20 cellular contexts compared by ENCODE assay signal in the genomic region with DNA sequence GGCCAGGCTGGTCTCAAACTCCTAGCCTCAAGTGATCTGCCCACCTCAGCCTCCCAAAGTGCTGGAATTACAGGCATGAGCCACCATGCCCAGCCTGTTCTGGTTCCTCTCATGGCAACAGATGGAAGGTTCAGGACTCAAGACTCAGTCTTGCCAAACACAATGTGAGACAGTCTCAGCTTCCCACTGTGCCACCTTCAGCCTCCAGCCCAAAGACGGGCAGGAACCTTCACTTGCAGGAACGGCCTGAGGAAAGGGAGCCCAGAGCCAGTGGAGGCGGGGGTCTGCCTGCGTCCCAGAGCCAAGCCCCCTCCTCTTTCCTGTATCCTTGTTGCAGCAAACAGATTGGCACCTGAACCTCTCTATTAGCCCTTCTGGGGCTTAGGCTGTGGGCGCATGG. TPM values are rescaled to one million over a fixed set of nuclear protein-coding genes. Genes with fewer than 3 reads are reported as not detected.
DNase-seq lines count a peak whose midpoint lies in the region; FAIRE-seq and TF ChIP-seq lines count a peak whose summit lies in the region.
"Had no signal": no experiment of that assay in that cellular context is flagged by ENCODE, and none has a peak within 500 bp of the region (broad histone marks: within the 10 kb centered on the region; RNA-seq: fewer than 3 reads in every experiment).

No MANE protein-coding gene starts in this region.

- no peak overlapping the region for H2AFZ ChIP-seq in mesenchymal stem cell (ENCODE audit: low read depth, low read length)

- no peak overlapping the region for H3K4ac ChIP-seq in mesenchymal stem cell (ENCODE audit: low read depth in 1 of 2, low read length in 2 of 2)

- no peak overlapping the region for H3K23ac ChIP-seq in mesenchymal stem cell (ENCODE audit: low read length in 2 of 2)

- no peak overlapping the region for H3K9ac ChIP-seq in BLaER1 treated with 17β-estradiol and CSF1 and Interleukin-3, amounts not matched to agents 10 nM and 100 nM
- H3K9ac ChIP-seq in kidney (ENCODE audit: low read length in 2 of 2) (no peak overlapping the region), mesenchymal stem cell (ENCODE audit: low read length) (no peak overlapping the region)

- TF ChIP-seq EP300 in sigmoid colon (IDR thresholded peaks at IDR 0.05) = no peak

- H2BK120ac ChIP-seq in mesenchymal stem cell (ENCODE audit: low read depth, low read length) = no peak overlapping the region

- no peak overlapping the region for H3K18ac ChIP-seq in mesenchymal stem cell (ENCODE audit: low read depth in 1 of 2, low read length in 2 of 2)

- H3K36me3 ChIP-seq in BLaER1 treated with 17β-estradiol and CSF1 and Interleukin-3, amounts not matched to agents 10 nM and 100 nM = no peaks in the 10 kb centered on the region
- H3K36me3 ChIP-seq in HEK293 (ENCODE audit: control insufficient read depth in 2 of 2, insufficient read depth in 1 of 2, low read length in 2 of 2) (no peaks in the 10 kb centered on the region), sigmoid colon (no peaks in the 10 kb centered on the region), kidney (ENCODE audit: control insufficient read depth in 1 of 2, insufficient read depth in 2 of 2, low read length in 2 of 2) (no peaks in the 10 kb centered on the region), mesenchymal stem cell (ENCODE audit: control insufficient read depth in 1 of 2, insufficient read depth in 2 of 2, low read depth in 1 of 2, low read length in 2 of 2) (peaks cover 0 to 3% of the 10 kb centered on the region in 2 experiments)

- intact Hi-C loops in sigmoid colon (cut with DNase I) = no loop called here
- intact Hi-C loops in kidney (cut with DNase I) = no loop called here

- H3K4me1 ChIP-seq in BLaER1 treated with 17β-estradiol and CSF1 and Interleukin-3, amounts not matched to agents 10 nM and 100 nM = peaks cover 11 to 29% (median 21%) of the 10 kb centered on the region in 10 experiments
- peaks cover 9% of the 10 kb centered on the region for H3K4me1 ChIP-seq in HEK293 (ENCODE audit: control insufficient read depth, insufficient read depth, low read length)
- H3K4me1 ChIP-seq in sigmoid colon = peaks cover 0 to 24% (median 16%) of the 10 kb centered on the region in 4 donors
- H3K4me1 ChIP-seq in kidney (ENCODE audit: control insufficient read depth in 1 of 2, insufficient read depth in 1 of 2, low read depth in 1 of 2, low read length in 2 of 2) = peaks cover 0 to 4% of the 10 kb centered on the region in 2 donors
- H3K4me1 ChIP-seq in mesenchymal stem cell (ENCODE audit: control insufficient read depth, insufficient read depth, low read depth, low read length) = peaks cover 18% of the 10 kb centered on the region

- peaks cover 42 to 52% (median 51%) of the 10 kb centered on the region in 11 experiments for H3K27me3 ChIP-seq in BLaER1 treated with 17β-estradiol and CSF1 and Interleukin-3, amounts not matched to agents 10 nM and 100 nM
- H3K27me3 ChIP-seq in sigmoid colon = peaks cover 27 to 47% (median 32%) of the 10 kb centered on the region in 3 donors
- H3K27me3 ChIP-seq in mesenchymal stem cell (ENCODE audit: control insufficient read depth in 1 of 2, insufficient read depth in 1 of 2, low read length in 2 of 2) = peaks cover 38 to 68% of the 10 kb centered on the region in 2 experiments

- no peak overlapping the region for H2BK15ac ChIP-seq in mesenchymal stem cell (ENCODE audit: low read depth, poor library complexity, severe bottlenecking)

- POLR2A ChIA-PET in HEK293 (lab: Yijun Ruan, JAX) = interaction anchor here (0.6 kb wide), 1 partner anchor 74 kb away, joined by 3 read pairs; no protein-coding TSS in a partner anchor

- peaks cover 0 to 24% (median 18%) of the 10 kb centered on the region in 11 experiments; a peak in 15 of 22 replicates for H4K20me1 ChIP-seq in BLaER1 treated with 17β-estradiol and CSF1 and Interleukin-3, amounts not matched to agents 10 nM and 100 nM

- no peak overlapping the region for H3K14ac ChIP-seq in mesenchymal stem cell (ENCODE audit: low read length in 2 of 2)

- no peaks in the 10 kb centered on the region for H3K79me1 ChIP-seq in mesenchymal stem cell (replicated peaks; ENCODE audit: low read length, poor library complexity, severe bottlenecking)

- H2BK5ac ChIP-seq in mesenchymal stem cell (ENCODE audit: low read depth, low read length, poor library complexity, severe bottlenecking) = no peak overlapping the region

- CTCF ChIA-PET in HEK293 (lab: Yijun Ruan, JAX) = interaction anchor here (0.6 to 1.7 kb wide), 3 partner anchors 92 to 294 kb away, joined by 3 to 6 read pairs (median 4); no protein-coding TSS in a partner anchor

- H2BK12ac ChIP-seq in mesenchymal stem cell (ENCODE audit: low read length in 2 of 2) = no peak overlapping the region

- TF ChIP-seq CTCF in HEK293 (tag by site-specific recombination; IDR thresholded peaks at IDR 0.05) (no peak), sigmoid colon (IDR thresholded peaks at IDR 0.05) (no peak), kidney (IDR thresholded peaks at IDR 0.05; ENCODE audit: borderline replicate concordance, extremely low read depth, insufficient read depth) (no peak)

- DNase-seq in sigmoid colon (peak; percentile 32), kidney (no peak), hepatic stellate cell (ENCODE audit: low spot score) (no peak), mesenchymal stem cell (no peak)
- DNase-seq: CD4-positive, alpha-beta T cell; CD8-positive, alpha-beta memory T cell; DMS 273 treated with DMSO at 0.1 percent for 48 hours; DMS79; EL; GDM1; GOT3; H7; HCEC 1CT had no signal

- peaks cover 0 to 26% (median 19%) of the 10 kb centered on the region in 11 experiments; a peak in 12 of 22 replicates for H3K9me3 ChIP-seq in BLaER1 treated with 17β-estradiol and CSF1 and Interleukin-3, amounts not matched to agents 10 nM and 100 nM (replicated peaks in 1 of 11)
- H3K9me3 ChIP-seq in HEK293 (ENCODE audit: control insufficient read depth, insufficient read depth, low read depth, low read length) (no peaks in the 10 kb centered on the region), sigmoid colon (no peaks in the 10 kb centered on the region), kidney (ENCODE audit: control insufficient read depth in 1 of 2, low read length in 2 of 2) (no peaks in the 10 kb centered on the region), mesenchymal stem cell (ENCODE audit: control insufficient read depth, low read length) (no peaks in the 10 kb centered on the region)

- H3K27ac ChIP-seq in BLaER1 treated with 17β-estradiol and CSF1 and Interleukin-3, amounts not matched to agents 10 nM and 100 nM = no peak overlapping the region
- H3K27ac ChIP-seq in HEK293 (ENCODE audit: extremely low read depth, low read depth, low read length) (no peak overlapping the region), sigmoid colon (no peak overlapping the region), kidney (ENCODE audit: low read depth in 2 of 2, low read length in 2 of 2) (no peak overlapping the region), mesenchymal stem cell (ENCODE audit: low read length, poor library complexity, severe bottlenecking) (no peak overlapping the region)

- WGBS in sigmoid colon, 2 donors = 72 to 79% methylated on average over 5 of the region's 5 CpGs
- 58% methylated on average over 5 of the region's 5 CpGs for WGBS in mesenchymal stem cell

- no peak overlapping the region for H3K4me3 ChIP-seq in BLaER1 treated with 17β-estradiol and CSF1 and Interleukin-3, amounts not matched to agents 10 nM and 100 nM
- H3K4me3 ChIP-seq in HEK293 (ENCODE audit: low read depth, low read length) (no peak overlapping the region), sigmoid colon (no peak overlapping the region), kidney (ENCODE audit: low read length in 2 of 2) (no peak overlapping the region), mesenchymal stem cell (ENCODE audit: insufficient read depth in 1 of 2, low read depth in 1 of 2, low read length in 2 of 2) (no peak overlapping the region)
- H3K4me3 ChIP-seq: GM12878 had no signal

- H3K4me2 ChIP-seq in BLaER1 treated with 17β-estradiol and CSF1 and Interleukin-3, amounts not matched to agents 10 nM and 100 nM = peak overlapping the region; percentile 34 to 66 (median 51); a peak in 18 of 22 replicates
- no peak overlapping the region for H3K4me2 ChIP-seq in mesenchymal stem cell (ENCODE audit: low read length, poor library complexity, severe bottlenecking)

- no peak for TF ChIP-seq POLR2A in sigmoid colon (IDR thresholded peaks at IDR 0.05)

- FAIRE-seq in kidney (lab: Jason Lieb, UNC) = no peak
- FAIRE-seq: D721Med, GM12878, GM18507 had no signal

- no peak overlapping the region for H4K8ac ChIP-seq in mesenchymal stem cell (ENCODE audit: low read length)

- no peak overlapping the region for H4K91ac ChIP-seq in mesenchymal stem cell (ENCODE audit: low read length)

- H2AK5ac ChIP-seq in mesenchymal stem cell (ENCODE audit: low read length, severe bottlenecking) = no peak overlapping the region

TF ChIP-seq in HEK293, 187 proteins besides CTCF, POLR2A, EP300 and RAD21:
- TF ChIP-seq SCRT2 (tag by site-specific recombination; IDR thresholded peaks at IDR 0.05) (peak; percentile 15; the same call in 1 of the 2 replicates), ZNF157 (tag by site-specific recombination; IDR thresholded peaks at IDR 0.05) (no peak)

RNA-seq across cellular contexts. Expression of a gene that starts 2.9 kb away (rescaled TPM):
- total RNA-seq in sigmoid colon (under 1 TPM in 1 of 4 donors, not detected in 3; 0.36 TPM), kidney (0.28 TPM)
- polyA plus RNA-seq in sigmoid colon (under 1 TPM in 2 of 3 donors, not detected in 1; 0.35 to 0.60 TPM), kidney (ENCODE audit: insufficient read depth, low read depth, low replicate concordance) (not detected)
- polyA plus RNA-seq in mesenchymal stem cell (2013, experiment 1 of 2) = not detected
- not detected for polyA plus RNA-seq in mesenchymal stem cell (2013, experiment 2 of 2)
- total RNA-seq: A172; CD4-positive, alpha-beta T cell; CD8-positive, alpha-beta memory T cell; GM12878 had no signal
- polyA plus RNA-seq: CD14-positive monocyte; CD8-positive, alpha-beta memory T cell had no signal
